Comparison of ENCODE assay signal across 1 cellular context in genomic region chr16:1929578-1930337, GRCh38.
TF ChIP-seq lines count a peak whose summit lies in the region.

No MANE protein-coding gene starts in this region.

TF ChIP-seq in GM12878, 131 proteins besides CTCF, POLR2A, EP300 and RAD21 (continues in another document):
- TF ChIP-seq SPI1 (IDR thresholded peaks at IDR 0.05; ENCODE audit: borderline replicate concordance, insufficient read depth, low read depth, low read length) (no peak), IRF5 (IDR thresholded peaks at IDR 0.05; ENCODE audit: borderline replicate concordance) (no peak), CREM (IDR thresholded peaks at IDR 0.05; ENCODE audit: low read depth) (no peak), POLR2AphosphoS5 (IDR thresholded peaks at IDR 0.05; ENCODE audit: low read length) (no peak; the same call in 1 of the 2 replicates), MTA2 (IDR thresholded peaks at IDR 0.05; ENCODE audit: low read depth) (no peak), MEF2A (IDR thresholded peaks at IDR 0.05; ENCODE audit: insufficient read depth, low read depth, low read length) (no peak), ZBTB11 (CRISPR knock-in tag; IDR thresholded peaks at IDR 0.05) (no peak), IKZF2 (IDR thresholded peaks at IDR 0.05) (no peak), PBX3 (IDR thresholded peaks at IDR 0.05; ENCODE audit: insufficient replicate concordance, low read depth, low read length) (no peak), NBN (IDR thresholded peaks at IDR 0.05) (no peak), STAT1 (conservative IDR thresholded peaks at IDR 0.05) (peak; percentile 78; the same call in 1 of the 2 replicates), TAF1 (IDR thresholded peaks at IDR 0.05; ENCODE audit: borderline replicate concordance, low read depth, low read length) (no peak), CEBPZ (IDR thresholded peaks at IDR 0.05; ENCODE audit: low read depth, low read length) (no peak), MEF2B (IDR thresholded peaks at IDR 0.05; ENCODE audit: partially characterized antibody, poor library complexity, severe bottlenecking) (no peak), YY1 (IDR thresholded peaks at IDR 0.05; ENCODE audit: low read depth, low read length) (peak; percentile 79), HDGF (IDR thresholded peaks at IDR 0.05) (no peak), PAX5 (IDR thresholded peaks at IDR 0.05; ENCODE audit: borderline replicate concordance, low read depth, low read length) (no peak), RELB (IDR thresholded peaks at IDR 0.05; ENCODE audit: low read depth) (no peak), RUNX3 (IDR thresholded peaks at IDR 0.05; ENCODE audit: low read length) (peak; percentile 38), PAX8 (IDR thresholded peaks at IDR 0.05) (no peak), CEBPB (IDR thresholded peaks at IDR 0.05; ENCODE audit: borderline replicate concordance in 1 of 2, low read depth in 2 of 2, low read length in 2 of 2) (no peak), TCF12 (IDR thresholded peaks at IDR 0.05; ENCODE audit: low read depth, low read length) (no peak), BHLHE40 (IDR thresholded peaks at IDR 0.05; ENCODE audit: borderline replicate concordance in 1 of 2, low read depth in 2 of 2, low read length in 1 of 2) (peak; percentile 60 to 91; a peak in 3 of 4 replicates), NR2F1 (conservative IDR thresholded peaks at IDR 0.05) (peak; percentile 68), ZNF687 (IDR thresholded peaks at IDR 0.05) (peak; percentile 91), ZNF217 (IDR thresholded peaks at IDR 0.05) (0 out of 2 replicates have a peak, but pooled peaks have one; percentile 60), JUNB (IDR thresholded peaks at IDR 0.05) (no peak), E4F1 (IDR thresholded peaks at IDR 0.05; ENCODE audit: borderline replicate concordance, partially characterized antibody) (no peak), RELA (IDR thresholded peaks at IDR 0.05; ENCODE audit: borderline replicate concordance, partially characterized antibody) (peak; percentile 77), NR2C2 (IDR thresholded peaks at IDR 0.05; ENCODE audit: borderline replicate concordance, control insufficient read depth, insufficient read length, low read depth) (no peak), ATF2 (IDR thresholded peaks at IDR 0.05; ENCODE audit: low read length) (no peak), SREBF1 (IDR thresholded peaks at IDR 0.05; ENCODE audit: low read length) (no peak), NFIC (IDR thresholded peaks at IDR 0.05; ENCODE audit: low read depth, low read length) (no peak), E2F4 (IDR thresholded peaks at IDR 0.05; ENCODE audit: low read depth, low read length) (no peak), SMAD1 (IDR thresholded peaks at IDR 0.05; ENCODE audit: low read depth, partially characterized antibody) (no peak), MAX (IDR thresholded peaks at IDR 0.05; ENCODE audit: low read depth, low read length) (peak; percentile 88), ATF7 (IDR thresholded peaks at IDR 0.05; ENCODE audit: low read depth) (no peak), IRF4 (IDR thresholded peaks at IDR 0.05; ENCODE audit: low read depth, low read length) (no peak), STAT3 (IDR thresholded peaks at IDR 0.05; ENCODE audit: low read depth, low read length) (no peak), DPF2 (IDR thresholded peaks at IDR 0.05) (peak; percentile 70; the same call in 1 of the 2 replicates), FOS (IDR thresholded peaks at IDR 0.05; ENCODE audit: borderline replicate concordance, extremely low read depth, insufficient read length) (no peak)
